In the genomic region with DNA sequence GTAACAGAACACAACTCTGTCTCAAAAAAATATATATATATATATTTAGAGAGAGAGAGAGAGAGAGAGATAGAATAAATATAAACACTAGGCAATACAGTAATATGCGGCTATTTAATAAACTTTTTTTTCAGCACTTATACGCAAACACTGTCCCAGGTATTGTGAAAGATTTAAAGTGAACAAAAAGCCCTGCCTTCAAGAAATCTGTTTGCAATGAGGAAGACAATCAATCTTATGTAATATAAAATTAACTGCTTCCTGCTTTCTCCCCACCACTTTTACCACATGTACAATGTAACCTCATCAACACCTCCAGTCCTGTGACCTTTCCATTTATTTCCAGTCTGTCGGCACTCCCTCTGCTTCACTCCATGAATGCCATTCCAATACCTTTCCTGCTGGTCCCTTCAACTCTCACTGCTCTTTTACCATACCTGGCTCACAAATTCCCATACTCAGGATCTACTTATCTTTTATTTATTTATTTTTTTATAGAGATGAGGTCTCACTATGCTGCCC, we compare ENCODE assay signal across 22 cellular contexts. TPM values are rescaled to one million over a fixed set of nuclear protein-coding genes. Genes with fewer than 3 reads are reported as not detected.
DNase-seq lines count a peak whose midpoint lies in the region; ATAC-seq, FAIRE-seq and TF ChIP-seq lines count a peak whose summit lies in the region.
"Had no signal": no experiment of that assay in that cellular context is flagged by ENCODE, and none has a peak within 500 bp of the region (broad histone marks: within the 10 kb centered on the region; RNA-seq: fewer than 3 reads in every experiment).

No MANE protein-coding gene starts in this region.

- DNase-seq in right cardiac atrium (no peak), left cardiac atrium (no peak), NB4 (ENCODE audit: low read depth) (peak; percentile 45), HepG2 (ENCODE audit: low spot score) (no peak), neuronal stem cell (ENCODE audit: low spot score) (no peak), lower leg skin (ENCODE audit: low spot score in 2 of 2) (no peak), Kasumi-1 (lab: John Stamatoyannopoulos, UW) (no peak), A673 (ENCODE audit: low spot score) (no peak)
- DNase-seq: activated CD4-positive, CD25-positive, alpha-beta regulatory T cell treated with anti-CD3 and anti-CD28 coated beads, Interleukin-2, amount 50 U/mL, for 72 hours; activated gamma-delta T cell; anterior cingulate cortex; effector CD4-positive, alpha-beta T cell; NCI-H1436 treated with DMSO at 0.1 percent for 48 hours; NCI-H69; PC-9; stimulated activated naive B cell treated with anti-CD40 and anti-IgM and Interleukin-4, amounts not matched to agents 10 μg/mL and 1 μg/mL and 100 μg/mL, for 72 hours; T-helper 9 cell had no signal

- ATAC-seq in right cardiac atrium (peak; percentile 25 to 34), left cardiac atrium (no peak), HepG2 (no peak)
- ATAC-seq: sciatic nerve; stimulated activated naive B cell treated with anti-CD40 and anti-IgM and Interleukin-4, amounts not matched to agents 10 μg/mL and 1 μg/mL and 100 μg/mL, for 72 hours had no signal

- H2AFZ ChIP-seq in HepG2 (ENCODE audit: low read length) (no peak overlapping the region), neuronal stem cell (ENCODE audit: low read length) (no peak overlapping the region)
- H2AFZ ChIP-seq: PC-9 had no signal

- no peak overlapping the region for H4K91ac ChIP-seq in neuronal stem cell (ENCODE audit: low read depth, low read length, poor library complexity)

- H3K18ac ChIP-seq in neuronal stem cell (ENCODE audit: low read length), result no peak overlapping the region

- H2BK15ac ChIP-seq in neuronal stem cell (ENCODE audit: low read length), result no peak overlapping the region

- H3K14ac ChIP-seq in neuronal stem cell (ENCODE audit: low read length), result no peak overlapping the region

- no peak overlapping the region for H3K4me3 ChIP-seq in right cardiac atrium (ENCODE audit: low read length)
- H3K4me3 ChIP-seq in NB4 (ENCODE audit: low read depth, low read length), result no peak overlapping the region
- no peak overlapping the region for H3K4me3 ChIP-seq in HepG2 (replicated peaks in 1 of 3; ENCODE audit: insufficient read depth in 1 of 3, low read depth in 2 of 3, low read length in 3 of 3)
- H3K4me3 ChIP-seq in neuronal stem cell (ENCODE audit: low read length in 2 of 2), result no peak overlapping the region
- no peak overlapping the region for H3K4me3 ChIP-seq in lower leg skin (ENCODE audit: low read depth, poor library complexity, severe bottlenecking)
- H3K4me3 ChIP-seq in A673 (ENCODE audit: low read depth, low read length, poor library complexity, severe bottlenecking), result no peak overlapping the region
- H3K4me3 ChIP-seq: esophagus muscularis mucosa, PC-9, SJSA1 had no signal

- CTCF ChIA-PET in HepG2 (lab: Yijun Ruan, JAX; ENCODE audit: low intra/inter-chr PET ratio, low total read pairs) (no interaction called here), A673 (lab: Charles Lee) (no interaction called here)

- BruUV-seq in HepG2 (replicated peaks; lab: Mats Ljungman, UMichigan) (no TSS peak), A673 (replicated peaks; lab: Mats Ljungman, UMichigan) (no TSS peak)

- no peak overlapping the region for H2BK120ac ChIP-seq in neuronal stem cell (ENCODE audit: low read depth, low read length)

- H3K23ac ChIP-seq in neuronal stem cell (ENCODE audit: low read depth, low read length, poor library complexity), result no peak overlapping the region

- H3K9me3 ChIP-seq in right cardiac atrium (ENCODE audit: control insufficient read depth, low read length), result no peaks in the 10 kb centered on the region
- no peaks in the 10 kb centered on the region for H3K9me3 ChIP-seq in HepG2 (ENCODE audit: low read length)
- no peaks in the 10 kb centered on the region for H3K9me3 ChIP-seq in neuronal stem cell (replicated peaks in 1 of 2; ENCODE audit: control insufficient read depth in 2 of 2, insufficient read depth in 1 of 2, low read depth in 1 of 2, low read length in 2 of 2)
- no peaks in the 10 kb centered on the region for H3K9me3 ChIP-seq in A673 (ENCODE audit: low read depth, low read length, poor library complexity, severe bottlenecking)
- H3K9me3 ChIP-seq: esophagus muscularis mucosa, SJSA1 had no signal

- TF ChIP-seq EP300 in HepG2 (IDR thresholded peaks at IDR 0.05; ENCODE audit: low read depth in 2 of 2, low read length in 2 of 2) (no peak), HepG2 (CRISPR knock-in tag; IDR thresholded peaks at IDR 0.05; ENCODE audit: borderline replicate concordance) (no peak)

- H3K9ac ChIP-seq in HepG2 (ENCODE audit: insufficient read depth, low read depth, low read length), result no peak overlapping the region
- no peak overlapping the region for H3K9ac ChIP-seq in neuronal stem cell (ENCODE audit: low read depth, low read length, poor library complexity)

- peaks cover 2% of the 10 kb centered on the region for H3K4me1 ChIP-seq in right cardiac atrium (ENCODE audit: control insufficient read depth, insufficient read depth, low read length)
- H3K4me1 ChIP-seq in HepG2 (ENCODE audit: insufficient read depth, low read length), result no peaks in the 10 kb centered on the region
- no peaks in the 10 kb centered on the region for H3K4me1 ChIP-seq in neuronal stem cell (ENCODE audit: control insufficient read depth in 2 of 2, insufficient read depth in 1 of 2, low read depth in 1 of 2, low read length in 2 of 2)
- no peaks in the 10 kb centered on the region for H3K4me1 ChIP-seq in A673 (ENCODE audit: insufficient read depth, low read length, poor library complexity, severe bottlenecking)
- H3K4me1 ChIP-seq: SJSA1 had no signal

- no peak overlapping the region for H3K4ac ChIP-seq in neuronal stem cell (ENCODE audit: low read length)

- TF ChIP-seq POLR2A in NB4 (IDR thresholded peaks at IDR 0.05; ENCODE audit: extremely low read depth, insufficient read length), result no peak
- TF ChIP-seq POLR2A in HepG2 (IDR thresholded peaks at IDR 0.05; ENCODE audit: insufficient read depth in 1 of 2, low read depth in 2 of 2, low read length in 2 of 2), result no peak
- TF ChIP-seq POLR2A in lower leg skin (IDR thresholded peaks at IDR 0.05), result no peak

- no peak overlapping the region for H4K8ac ChIP-seq in neuronal stem cell (ENCODE audit: low read depth, low read length)

- H3K27ac ChIP-seq in right cardiac atrium (ENCODE audit: low read length) (no peak overlapping the region), HepG2 (ENCODE audit: extremely low read length, insufficient read depth, low read length) (no peak overlapping the region), neuronal stem cell (replicated peaks; ENCODE audit: low read length) (no peak overlapping the region), A673 (ENCODE audit: low read depth, low read length, poor library complexity, severe bottlenecking) (no peak overlapping the region)
- H3K27ac ChIP-seq: esophagus muscularis mucosa, PC-9, SJSA1 had no signal

- no peak overlapping the region for H2AK5ac ChIP-seq in neuronal stem cell (ENCODE audit: low read depth, low read length)

- H2BK5ac ChIP-seq in neuronal stem cell (ENCODE audit: low read length), result no peak overlapping the region

- H3K79me1 ChIP-seq in neuronal stem cell (ENCODE audit: low read depth, low read length), result peaks cover 2% of the 10 kb centered on the region

- POLR2A ChIA-PET in HepG2 (lab: Yijun Ruan, JAX) (interaction anchor here (1.8 kb wide), 1 partner anchor 11 kb away, joined by 3 read pairs; no protein-coding TSS in a partner anchor), A673 (lab: Charles Lee; ENCODE audit: low non-redundant PET) (interaction anchor here (0.6 kb wide), 1 partner anchor 566 kb away, joined by 4 read pairs; no protein-coding TSS in a partner anchor)

- no peak for TF ChIP-seq RAD21 in HepG2 (CRISPR knock-in tag; IDR thresholded peaks at IDR 0.05)

- no peak for FAIRE-seq in HepG2 (lab: Jason Lieb, UNC)
- FAIRE-seq: D721Med, HTR-8/SVneo had no signal

- H3K27me3 ChIP-seq in right cardiac atrium (ENCODE audit: control insufficient read depth, insufficient read depth) (no peaks in the 10 kb centered on the region), HepG2 (ENCODE audit: control insufficient read depth in 1 of 2, insufficient read depth in 2 of 2, low read length in 2 of 2) (no peaks in the 10 kb centered on the region), neuronal stem cell (ENCODE audit: control insufficient read depth in 3 of 3, insufficient read depth in 3 of 3, low read depth in 1 of 3, low read length in 3 of 3) (no peaks in the 10 kb centered on the region), A673 (replicated peaks; ENCODE audit: insufficient read depth, low read depth, low read length, poor library complexity) (no peaks in the 10 kb centered on the region)
- H3K27me3 ChIP-seq: esophagus muscularis mucosa, SJSA1 had no signal

- intact Hi-C loops in right cardiac atrium (cut with DNase I), result no loop called here
- intact Hi-C loops in left cardiac atrium (cut with DNase I), result no loop called here
- intact Hi-C loops in HepG2 (cut with micrococcal nuclease; ENCODE audit: unreplicated experiment), result no loop called here
- intact Hi-C loops in lower leg skin (cut with DNase I; ENCODE audit: low total_unique reads), result no loop called here
- intact Hi-C loops in A673 (cut with micrococcal nuclease; ENCODE audit: unreplicated experiment), result no loop called here

- no peak overlapping the region for H2BK12ac ChIP-seq in neuronal stem cell (ENCODE audit: low read length)

- H4K20me1 ChIP-seq in HepG2 (ENCODE audit: insufficient read depth, low read length), result no peaks in the 10 kb centered on the region

- whole genome bisulfite sequencing in right cardiac atrium, result 81% methylated on average over 3 of the region's 3 CpGs
- whole genome bisulfite sequencing in HepG2 (ENCODE audit: low lambda C conversion rate), result 98% methylated on average over 3 of the region's 3 CpGs
- no CpG with 5 or more reads among the region's 3 CpGs for WGBS in neuronal stem cell (ENCODE audit: extremely low coverage in 2 of 2, insufficient read length in 2 of 2, insufficient replicate concordance in 1 of 2), 2 donors
- 72 to 82% methylated on average over 3 of the region's 3 CpGs for WGBS in lower leg skin, 2 donors

- H3K36me3 ChIP-seq in HepG2 (replicated peaks in 1 of 2; ENCODE audit: control insufficient read depth in 1 of 2, insufficient read depth in 2 of 2, low read length in 2 of 2), result peaks cover 22 to 44% of the 10 kb centered on the region in 2 experiments
- peaks cover 2 to 73% of the 10 kb centered on the region in 2 donors for H3K36me3 ChIP-seq in neuronal stem cell (replicated peaks in 1 of 2; ENCODE audit: control insufficient read depth in 2 of 2, insufficient read depth in 2 of 2, low read length in 2 of 2)
- peaks cover 16% of the 10 kb centered on the region for H3K36me3 ChIP-seq in A673 (ENCODE audit: insufficient read depth, low read length, poor library complexity, severe bottlenecking)

- in situ Hi-C loops in HepG2 (cut with HindIII; ENCODE audit: extremely low pct_ligation_motif_present, low pct_unique_long_range_greater_than_20kb), result no loop called here

- peaks cover 5% of the 10 kb centered on the region for H3K79me2 ChIP-seq in HepG2 (ENCODE audit: insufficient read depth, low read length)

- H3K4me2 ChIP-seq in HepG2 (ENCODE audit: low read depth, low read length) (no peak overlapping the region), neuronal stem cell (ENCODE audit: insufficient read depth, low read length, poor library complexity, severe bottlenecking) (no peak overlapping the region)
- H3K4me2 ChIP-seq: PC-9 had no signal

- TF ChIP-seq CTCF in NB4 (IDR thresholded peaks at IDR 0.05; ENCODE audit: low read depth, low read length) (no peak), HepG2 (CRISPR knock-in tag; IDR thresholded peaks at IDR 0.05) (no peak), lower leg skin (IDR thresholded peaks at IDR 0.05) (no peak), A673 (conservative IDR thresholded peaks at IDR 0.05; ENCODE audit: low read depth, low read length) (no peak)

RNA-seq across cellular contexts. Expression of a gene that starts 10.5 kb away (rescaled TPM):
- total RNA-seq in right cardiac atrium (10 to 100 TPM; 46.7 to 53.4 (median 48.3) TPM), left cardiac atrium (10 to 100 TPM; 56.8 to 58.2 TPM), HepG2 (2016; rRNA removed; fragmentation: Illumina TruSeq; extraction: Trizol) (169 and 318 TPM in 2 replicates), lower leg skin (10 to 100 TPM; 66.9 to 74.6 (median 73.5) TPM), A673 (2021) (64.2 and 67.5 TPM in 2 replicates)
- polyA plus RNA-seq in right cardiac atrium (22.9 TPM), HepG2 (2011; rRNA removed) (62.9 and 92.3 TPM in 2 replicates)
- total RNA-seq in HepG2 (2016; cell fraction: cytosol; rRNA removed; fragmentation: Illumina TruSeq; extraction: Trizol; ENCODE audit: low read depth), result 67.9 and 79.2 TPM in 2 replicates
- 184 and 327 TPM in 2 replicates for total RNA-seq in HepG2 (2016; cell fraction: insoluble cytoplasmic fraction; rRNA removed; fragmentation: Illumina TruSeq; extraction: Trizol)
- total RNA-seq in HepG2 (2016; cell fraction: membrane; rRNA removed; fragmentation: Illumina TruSeq; extraction: Trizol), result 78.6 and 93.2 TPM in 2 replicates
- 97.5 and 107 TPM in 2 replicates for total RNA-seq in HepG2 (2016; cell fraction: nucleus; rRNA removed; fragmentation: Illumina TruSeq; extraction: Trizol)
- 74.8 and 134 TPM in 2 replicates for polyA plus RNA-seq in HepG2 (2011; cell fraction: cytosol; rRNA removed)
- 34.5 and 35.1 TPM in 2 replicates for polyA plus RNA-seq in HepG2 (2011; cell fraction: nucleus; rRNA removed)
- polyA plus RNA-seq in HepG2 (2012), result 116 and 119 TPM in 2 replicates
- polyA plus RNA-seq in HepG2 (2016; cell fraction: cytosol; fragmentation: Illumina TruSeq; extraction: Trizol; ENCODE audit: low read depth), result 18.7 and 19.1 TPM in 2 replicates
- 235 and 273 TPM in 2 replicates for polyA plus RNA-seq in HepG2 (2016; cell fraction: insoluble cytoplasmic fraction; fragmentation: Illumina TruSeq; extraction: Trizol; ENCODE audit: low read depth)
- 37.8 and 44.2 TPM in 2 replicates for polyA plus RNA-seq in HepG2 (2016; cell fraction: membrane; fragmentation: Illumina TruSeq; extraction: Trizol; ENCODE audit: low read depth)
- polyA plus RNA-seq in HepG2 (2016; cell fraction: nucleus; fragmentation: Illumina TruSeq; extraction: Trizol; ENCODE audit: insufficient read depth, low read depth), result 96.4 and 106 TPM in 2 replicates
- polyA minus RNA-seq in HepG2 (2011; rRNA and poly(A)+ RNA removed; ENCODE audit: low replicate concordance), result 13.3 and 24.5 TPM in 2 replicates
- 61.6 and 73.7 TPM in 2 replicates for polyA minus RNA-seq in HepG2 (2011; cell fraction: cytosol; rRNA and poly(A)+ RNA removed)
- polyA minus RNA-seq in HepG2 (2011; cell fraction: nucleus; rRNA and poly(A)+ RNA removed), result 120 TPM in 2 replicates
- polyA plus RNA-seq in neuronal stem cell (2013, experiment 1 of 2), result 68.8 TPM
- 71.0 TPM for polyA plus RNA-seq in neuronal stem cell (2013, experiment 2 of 2)

Comparison
In these comparisons a context has a peak if more than half of its experiments do, and no peak if none do; other contexts are left out.
1. ATAC-seq: peak in right cardiac atrium (2 of 2); none in left cardiac atrium (0 of 2) and HepG2 (single experiment).